In the genomic region with DNA sequence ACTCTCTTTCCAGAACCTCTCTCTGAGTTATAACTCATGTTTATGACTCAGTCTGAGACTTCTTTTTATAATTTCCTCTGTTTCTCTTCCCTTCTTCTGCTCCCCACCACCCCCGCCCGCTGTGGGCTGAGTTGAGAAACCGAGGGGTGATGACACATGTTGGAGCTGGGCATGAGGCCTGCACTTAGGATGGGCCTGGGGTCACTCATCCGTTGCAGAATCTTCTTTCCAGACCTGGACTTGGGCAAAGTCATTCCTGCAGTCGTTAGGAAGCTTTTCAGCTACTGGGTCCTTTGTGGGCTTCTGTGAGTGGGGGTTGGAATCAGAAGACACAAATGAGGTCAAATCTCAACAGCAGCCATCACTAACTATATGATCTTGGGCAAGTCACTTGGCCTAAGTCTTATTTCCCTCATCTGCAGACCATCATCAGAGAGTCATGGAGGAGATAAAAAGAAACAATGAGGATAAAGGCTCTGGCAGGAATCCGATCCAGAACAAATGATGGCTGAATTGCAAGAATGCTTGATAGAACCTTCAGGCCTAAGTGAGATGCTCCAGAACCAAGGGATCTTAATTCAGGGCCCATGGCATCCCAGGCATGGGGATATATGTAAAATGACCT, we compare ENCODE assay signal across 9 cellular contexts. TPM values are rescaled to one million over a fixed set of nuclear protein-coding genes. Genes with fewer than 3 reads are reported as not detected.
DNase-seq lines count a peak whose midpoint lies in the region; ATAC-seq lines count a peak whose summit lies in the region.
"Had no signal": no experiment of that assay in that cellular context is flagged by ENCODE, and none has a peak within 500 bp of the region (broad histone marks: within the 10 kb centered on the region; RNA-seq: fewer than 3 reads in every experiment).

No MANE protein-coding gene starts in this region.

- H3K4me1 Mint-ChIP-seq in natural killer cell treated with Interleukin-12 subunit alpha and Interleukin-12 subunit beta and Interleukin-15 and Interleukin-18, amount 100 ng/mL, for 72 hours (ENCODE audit: low read depth in 2 of 2): peaks cover 36 to 41% of the 10 kb centered on the region in 2 donors

- peak overlapping the region; percentile 75 for H3K4me3 Mint-ChIP-seq in natural killer cell treated with Interleukin-12 subunit alpha and Interleukin-12 subunit beta and Interleukin-15 and Interleukin-18, amount 100 ng/mL, for 72 hours

- DNase-seq in AML-193 (lab: John Stamatoyannopoulos, UW): peak; percentile 71 to 73
- peak; percentile 82 for DNase-seq in activated T-cell treated with anti-CD3 and anti-CD28 coated beads for 48 hours (ENCODE audit: low read depth)
- DNase-seq in natural killer cell treated with Interleukin-12 subunit alpha and Interleukin-12 subunit beta and Interleukin-15 and Interleukin-18, amount 100 ng/mL, for 72 hours (ENCODE audit: low spot score): peak; percentile 75
- no peak for DNase-seq in NCI-H526 treated with DMSO at 0.1 percent for 48 hours (lab: John Stamatoyannopoulos, UW)
- DNase-seq: sigmoid colon had no signal

- H3K27ac Mint-ChIP-seq in natural killer cell treated with Interleukin-12 subunit alpha and Interleukin-12 subunit beta and Interleukin-15 and Interleukin-18, amount 100 ng/mL, for 72 hours: peak overlapping the region; percentile 82 to 93

- ATAC-seq in HG03342 (IDR thresholded peaks at IDR 0.05; ENCODE audit: unreplicated experiment): peak; percentile 40
- ATAC-seq in natural killer cell treated with Interleukin-12 subunit alpha and Interleukin-12 subunit beta and Interleukin-15 and Interleukin-18, amount 100 ng/mL, for 72 hours: peak; percentile 77 to 85
- no peak for ATAC-seq in HG03354 (IDR thresholded peaks at IDR 0.05; ENCODE audit: poor library complexity, severe bottlenecking, unreplicated experiment)
- ATAC-seq in GM21786 (IDR thresholded peaks at IDR 0.05; ENCODE audit: unreplicated experiment): no peak
- no peak for ATAC-seq in GM21526 (IDR thresholded peaks at IDR 0.05; ENCODE audit: low FRiP score, unreplicated experiment)

- no peaks in the 10 kb centered on the region for H3K27me3 Mint-ChIP-seq in natural killer cell treated with Interleukin-12 subunit alpha and Interleukin-12 subunit beta and Interleukin-15 and Interleukin-18, amount 100 ng/mL, for 72 hours

- no peaks in the 10 kb centered on the region for H3K36me3 Mint-ChIP-seq in natural killer cell treated with Interleukin-12 subunit alpha and Interleukin-12 subunit beta and Interleukin-15 and Interleukin-18, amount 100 ng/mL, for 72 hours

- H3K9me3 Mint-ChIP-seq in natural killer cell treated with Interleukin-12 subunit alpha and Interleukin-12 subunit beta and Interleukin-15 and Interleukin-18, amount 100 ng/mL, for 72 hours: no peaks in the 10 kb centered on the region

RNA-seq across cellular contexts. Expression of a gene that starts 53.4 kb away (rescaled TPM):
- 100 to 1,000 TPM; 324 to 369 TPM for total RNA-seq in natural killer cell treated with Interleukin-12 subunit alpha and Interleukin-12 subunit beta and Interleukin-15 and Interleukin-18, amount 100 ng/mL, for 72 hours

Comparison
In these comparisons a context has a peak if more than half of its experiments do, and no peak if none do; other contexts are left out.
1. ATAC-seq: peak in HG03342 (single experiment) and natural killer cell treated with Interleukin-12 subunit alpha and Interleukin-12 subunit beta and Interleukin-15 and Interleukin-18, amount 100 ng/mL, for 72 hours (2 of 2); none in HG03354 (single experiment), GM21786 (single experiment) and GM21526 (single experiment).